ENCODE assay signal across 8 cellular contexts in the genomic region with DNA sequence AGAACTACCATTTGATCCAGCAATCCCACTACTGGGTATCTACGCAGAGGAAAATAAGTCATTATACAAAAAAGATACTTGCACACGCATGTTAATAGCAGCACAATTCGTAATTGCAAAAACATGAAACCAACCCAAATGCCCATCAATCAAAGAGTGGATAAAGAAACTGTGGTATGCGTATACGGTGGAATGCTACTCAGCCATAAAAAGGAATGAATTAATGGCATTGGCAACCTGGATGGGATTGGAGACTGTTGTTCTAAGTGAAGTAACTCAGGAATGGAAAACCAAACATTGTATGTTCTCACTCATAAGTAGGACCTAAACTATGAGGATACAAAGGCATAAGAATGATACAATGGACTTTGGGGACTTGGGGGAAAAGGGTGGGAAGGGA. TPM values are rescaled to one million over a fixed set of nuclear protein-coding genes. Genes with fewer than 3 reads are reported as not detected.
DNase-seq lines count a peak whose midpoint lies in the region; ATAC-seq and TF ChIP-seq lines count a peak whose summit lies in the region.
"Not testable (repeated sequence)": the region's sequence is repeated elsewhere in the genome, so short reads cannot be mapped to it uniquely, and the experiment has no call there.

No MANE protein-coding gene starts in this region.

- not testable (repeated sequence) for DNase-seq in activated CD8-positive, alpha-beta T cell treated with anti-CD3 and anti-CD28 coated beads, Interleukin-2, amount 10 ng/mL, durations not matched to agents 7 days and 5 days; activated naive CD8-positive, alpha-beta T cell treated with anti-CD3 and anti-CD28 coated beads for 36 hours; effector memory CD8-positive, alpha-beta T cell; sigmoid colon; vagina (ENCODE audit: extremely low spot score in 2 of 2)

- 96 to 98% methylated on average over 5 of the region's 5 CpGs for WGBS in sigmoid colon, 2 donors

- H4K20me1 ChIP-seq in DOHH2 (ENCODE audit: control insufficient read depth, insufficient read depth, low read depth, low read length) = not testable (repeated sequence)

- H3K4me1 Mint-ChIP-seq in activated CD8-positive, alpha-beta T cell treated with anti-CD3 and anti-CD28 coated beads, Interleukin-2, amount 10 ng/mL, durations not matched to agents 7 days and 5 days (ENCODE audit: low read depth) = peaks cover 32% of the 10 kb centered on the region
- peaks cover 27% of the 10 kb centered on the region for H3K4me1 Mint-ChIP-seq in activated naive CD8-positive, alpha-beta T cell treated with anti-CD3 and anti-CD28 coated beads for 36 hours
- peaks cover 22% of the 10 kb centered on the region in 2 donors for H3K4me1 Mint-ChIP-seq in effector memory CD8-positive, alpha-beta T cell (ENCODE audit: low read depth in 2 of 2)

- POLR2A ChIA-PET in activated CD8-positive, alpha-beta T cell treated with anti-CD3 and anti-CD28 coated beads, Interleukin-2, amount 10 ng/mL, durations not matched to agents 7 days and 5 days (lab: Charles Lee) = interaction anchor here (0.6 to 1.0 kb wide), 2 partner anchors 30 to 32 kb away, joined by 3 to 5 read pairs; no protein-coding TSS in a partner anchor

- not testable (repeated sequence) for ATAC-seq in SK-N-SH treated with all-trans-retinoic acid at 6 μM for 48 hours; activated CD8-positive, alpha-beta T cell treated with anti-CD3 and anti-CD28 coated beads, Interleukin-2, amount 10 ng/mL, durations not matched to agents 7 days and 5 days; effector memory CD8-positive, alpha-beta T cell (replicated peaks)

- H3K4me3 Mint-ChIP-seq in activated CD8-positive, alpha-beta T cell treated with anti-CD3 and anti-CD28 coated beads, Interleukin-2, amount 10 ng/mL, durations not matched to agents 7 days and 5 days = peak overlapping the region; percentile 38
- H3K4me3 Mint-ChIP-seq in activated naive CD8-positive, alpha-beta T cell treated with anti-CD3 and anti-CD28 coated beads for 36 hours = peak overlapping the region; percentile 84
- peak overlapping the region; percentile 82 to 90 for H3K4me3 Mint-ChIP-seq in effector memory CD8-positive, alpha-beta T cell

- H3K9me3 Mint-ChIP-seq in activated CD8-positive, alpha-beta T cell treated with anti-CD3 and anti-CD28 coated beads, Interleukin-2, amount 10 ng/mL, durations not matched to agents 7 days and 5 days (ENCODE audit: insufficient read depth); activated naive CD8-positive, alpha-beta T cell treated with anti-CD3 and anti-CD28 coated beads for 36 hours; effector memory CD8-positive, alpha-beta T cell: not testable (repeated sequence)

- intact Hi-C loops in sigmoid colon (cut with DNase I) = loop anchor here (1.0 kb wide), 1 partner anchor 17 kb away; no protein-coding TSS in a partner anchor
- intact Hi-C loops in vagina (cut with DNase I) = not testable (repeated sequence)

- H3K4me3 ChIP-seq in DOHH2 (ENCODE audit: low read length); muscle layer of colon (ENCODE audit: low read depth in 1 of 2, low read length in 2 of 2); sigmoid colon; vagina: not testable (repeated sequence)

- not testable (repeated sequence) for TF ChIP-seq POLR2A in sigmoid colon (IDR thresholded peaks at IDR 0.05); vagina (IDR thresholded peaks at IDR 0.05)

- not testable (repeated sequence) for H3K79me2 ChIP-seq in DOHH2 (ENCODE audit: control insufficient read depth, low read length)

- H3K27ac ChIP-seq in DOHH2 (ENCODE audit: low read depth, low read length) = not testable (repeated sequence)
- H3K27ac ChIP-seq in muscle layer of colon (ENCODE audit: low read depth, low read length) (peak overlapping the region; percentile 87), sigmoid colon (peak overlapping the region in 3 of 4 donors; percentile 98 to 99 (median 98)), vagina (peak overlapping the region; percentile 98)

- H3K36me3 ChIP-seq in DOHH2 (ENCODE audit: control insufficient read depth, low read length); muscle layer of colon (ENCODE audit: insufficient read depth, low read length); sigmoid colon; vagina: not testable (repeated sequence)

- not testable (repeated sequence) for H3K36me3 Mint-ChIP-seq in activated CD8-positive, alpha-beta T cell treated with anti-CD3 and anti-CD28 coated beads, Interleukin-2, amount 10 ng/mL, durations not matched to agents 7 days and 5 days (ENCODE audit: low read depth); effector memory CD8-positive, alpha-beta T cell (ENCODE audit: insufficient read depth)
- peaks cover 11% of the 10 kb centered on the region for H3K36me3 Mint-ChIP-seq in activated naive CD8-positive, alpha-beta T cell treated with anti-CD3 and anti-CD28 coated beads for 36 hours

- H3K4me2 ChIP-seq in DOHH2 (ENCODE audit: low read length) = peak overlapping the region; percentile 90

- not testable (repeated sequence) for H3K9ac ChIP-seq in muscle layer of colon (ENCODE audit: low read length)

- not testable (repeated sequence) for H3K9me3 ChIP-seq in DOHH2 (ENCODE audit: control insufficient read depth, insufficient read depth, low read length); muscle layer of colon (ENCODE audit: low read length); sigmoid colon; vagina

- not testable (repeated sequence) for H3K9me2 ChIP-seq in DOHH2 (replicated peaks; ENCODE audit: control insufficient read depth, low read length)

- CTCF ChIA-PET in activated CD8-positive, alpha-beta T cell treated with anti-CD3 and anti-CD28 coated beads, Interleukin-2, amount 10 ng/mL, durations not matched to agents 7 days and 5 days (lab: Charles Lee) = interaction anchor here (1.6 to 4.3 kb wide), 2 partner anchors 15 to 20 kb away, joined by 9 to 19 read pairs; no protein-coding TSS in a partner anchor

- H3F3A ChIP-seq in DOHH2 (ENCODE audit: control insufficient read depth, insufficient read depth) = peaks cover 15% of the 10 kb centered on the region

- peaks cover 52% of the 10 kb centered on the region for H3K27me3 ChIP-seq in DOHH2 (ENCODE audit: control insufficient read depth, low read length)
- H3K27me3 ChIP-seq in muscle layer of colon (ENCODE audit: control insufficient read depth in 1 of 2, insufficient read depth in 2 of 2, low read length in 2 of 2); sigmoid colon; vagina: not testable (repeated sequence)

- not testable (repeated sequence) for TF ChIP-seq EP300 in sigmoid colon (IDR thresholded peaks at IDR 0.05)

- H3K27ac Mint-ChIP-seq in activated CD8-positive, alpha-beta T cell treated with anti-CD3 and anti-CD28 coated beads, Interleukin-2, amount 10 ng/mL, durations not matched to agents 7 days and 5 days; activated naive CD8-positive, alpha-beta T cell treated with anti-CD3 and anti-CD28 coated beads for 36 hours; effector memory CD8-positive, alpha-beta T cell: not testable (repeated sequence)

- TF ChIP-seq CTCF in DOHH2 (IDR thresholded peaks at IDR 0.05; ENCODE audit: low read depth, low read length, poor library complexity, severe bottlenecking); sigmoid colon (IDR thresholded peaks at IDR 0.05); vagina (IDR thresholded peaks at IDR 0.05): not testable (repeated sequence)

- H3K4me1 ChIP-seq in DOHH2 (ENCODE audit: control insufficient read depth, low read length) (peaks cover 20% of the 10 kb centered on the region), muscle layer of colon (ENCODE audit: insufficient read depth, low read length) (peaks cover 17% of the 10 kb centered on the region), sigmoid colon (peaks cover 0 to 39% (median 22%) of the 10 kb centered on the region in 4 donors), vagina (peaks cover 30% of the 10 kb centered on the region)

- not testable (repeated sequence) for H3K27me3 Mint-ChIP-seq in activated CD8-positive, alpha-beta T cell treated with anti-CD3 and anti-CD28 coated beads, Interleukin-2, amount 10 ng/mL, durations not matched to agents 7 days and 5 days (ENCODE audit: low read depth); activated naive CD8-positive, alpha-beta T cell treated with anti-CD3 and anti-CD28 coated beads for 36 hours
- peaks cover 0 to 12% of the 10 kb centered on the region in 2 donors for H3K27me3 Mint-ChIP-seq in effector memory CD8-positive, alpha-beta T cell

TF ChIP-seq in SK-N-SH treated with all-trans-retinoic acid at 6 μM for 48 hours, 23 proteins besides CTCF, POLR2A, EP300 and RAD21:
- peak; percentile 80 for TF ChIP-seq ZNF8 (CRISPR knock-in tag; IDR thresholded peaks at IDR 0.05)

RNA-seq across cellular contexts. Expression of gene SERPINB6, which starts 1.3 kb away (rescaled TPM):
- total RNA-seq in activated CD8-positive, alpha-beta T cell treated with anti-CD3 and anti-CD28 coated beads, Interleukin-2, amount 10 ng/mL, durations not matched to agents 7 days and 5 days = 10 to 100 TPM; 51.0 to 52.8 TPM
- 10 to 100 TPM; 54.9 to 56.0 TPM for total RNA-seq in activated naive CD8-positive, alpha-beta T cell treated with anti-CD3 and anti-CD28 coated beads for 36 hours
- total RNA-seq in sigmoid colon = 100 to 1,000 TPM; 150 to 207 (median 174) TPM
- polyA plus RNA-seq in sigmoid colon = 100 to 1,000 TPM; 152 to 194 (median 178) TPM
- total RNA-seq in vagina = 93.8 TPM

RNA-seq across cellular contexts. Expression of gene NQO2, which starts 27.0 kb away (rescaled TPM):
- 10 to 100 TPM; 21.2 to 21.4 TPM for total RNA-seq in activated CD8-positive, alpha-beta T cell treated with anti-CD3 and anti-CD28 coated beads, Interleukin-2, amount 10 ng/mL, durations not matched to agents 7 days and 5 days
- 10 to 100 TPM; 12.8 to 13.7 TPM for total RNA-seq in activated naive CD8-positive, alpha-beta T cell treated with anti-CD3 and anti-CD28 coated beads for 36 hours
- total RNA-seq in sigmoid colon = 10 to 100 TPM; 14.7 to 33.2 (median 24.0) TPM
- 10 to 100 TPM; 12.5 to 18.0 (median 16.1) TPM for polyA plus RNA-seq in sigmoid colon
- total RNA-seq in vagina = 11.8 TPM
